ENCODE assay signal across 8 cellular contexts in the genomic region with DNA sequence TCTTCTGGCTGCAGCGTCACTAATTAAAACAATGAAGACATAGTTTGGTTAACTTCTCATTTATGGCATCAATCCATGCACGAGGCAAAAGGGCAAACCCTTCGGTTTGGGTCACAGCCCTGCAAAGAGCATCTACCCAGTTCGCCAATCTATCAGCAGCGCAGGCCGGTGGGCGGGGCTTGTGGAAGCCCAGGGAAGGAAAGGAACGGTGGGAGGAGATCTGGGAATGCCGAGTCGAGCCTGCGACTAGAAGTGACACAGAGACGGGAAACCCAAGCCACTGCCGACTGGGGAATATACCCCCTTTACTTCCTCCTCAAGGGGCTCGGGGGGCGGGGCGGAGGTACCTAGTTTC. TPM values are rescaled to one million over a fixed set of nuclear protein-coding genes. Genes with fewer than 3 reads are reported as not detected.
DNase-seq lines count a peak whose midpoint lies in the region; ATAC-seq and TF ChIP-seq lines count a peak whose summit lies in the region.

No MANE protein-coding gene starts in this region.

- H2AFZ ChIP-seq in OCI-LY1 (ENCODE audit: low read length): no peak overlapping the region
- H2AFZ ChIP-seq in neuronal stem cell (ENCODE audit: low read length): peak overlapping the region; percentile 95

- no peaks in the 10 kb centered on the region for H3K36me3 ChIP-seq in OCI-LY1 (ENCODE audit: insufficient read depth, low read length)
- H3K36me3 ChIP-seq in gastroesophageal sphincter: no peaks in the 10 kb centered on the region
- H3K36me3 ChIP-seq in neuronal stem cell (replicated peaks in 1 of 2; ENCODE audit: control insufficient read depth in 2 of 2, insufficient read depth in 2 of 2, low read length in 2 of 2): no peaks in the 10 kb centered on the region
- no peaks in the 10 kb centered on the region for H3K36me3 ChIP-seq in testis (ENCODE audit: low read depth, missing control alignments)

- H3K9me3 ChIP-seq in OCI-LY1 (ENCODE audit: low read length): no peaks in the 10 kb centered on the region
- H3K9me3 ChIP-seq in gastroesophageal sphincter: no peaks in the 10 kb centered on the region
- no peaks in the 10 kb centered on the region for H3K9me3 ChIP-seq in neuronal stem cell (replicated peaks in 1 of 2; ENCODE audit: control insufficient read depth in 2 of 2, insufficient read depth in 1 of 2, low read depth in 1 of 2, low read length in 2 of 2)
- no peaks in the 10 kb centered on the region for H3K9me3 ChIP-seq in testis

- H3K27ac ChIP-seq in OCI-LY1 (ENCODE audit: low read depth, low read length, poor library complexity, severe bottlenecking) (no peak overlapping the region), gastroesophageal sphincter (peak overlapping the region; percentile 77 to 97 (median 90)), neuronal stem cell (replicated peaks; ENCODE audit: low read length) (no peak overlapping the region), testis (peak overlapping the region; percentile 93 to 96)

- no peaks in the 10 kb centered on the region for H3K79me1 ChIP-seq in neuronal stem cell (ENCODE audit: low read depth, low read length)

- no peaks in the 10 kb centered on the region for H4K20me1 ChIP-seq in OCI-LY1 (ENCODE audit: insufficient read depth, low read length)

- no peak overlapping the region for H2BK120ac ChIP-seq in neuronal stem cell (ENCODE audit: low read depth, low read length)

- H3K18ac ChIP-seq in neuronal stem cell (ENCODE audit: low read length): no peak overlapping the region

- no peak overlapping the region for H2BK12ac ChIP-seq in neuronal stem cell (ENCODE audit: low read length)

- WGBS in gastroesophageal sphincter (ENCODE audit: low coverage in 1 of 2), 2 donors: 0 to 1% methylated on average over 3 to 12 of the region's 16 CpGs
- no CpG with 5 or more reads among the region's 16 CpGs for WGBS in neuronal stem cell (ENCODE audit: extremely low coverage in 2 of 2, insufficient read length in 2 of 2, insufficient replicate concordance in 1 of 2), 2 donors
- 0% methylated on average over 12 to 16 of the region's 16 CpGs for WGBS in testis, 2 donors

- H3K4me3 ChIP-seq in OCI-LY1 (ENCODE audit: low read depth, low read length, poor library complexity, severe bottlenecking) (peak overlapping the region; percentile 69), gastroesophageal sphincter (peak overlapping the region; percentile 64 to 90), neuronal stem cell (ENCODE audit: low read length in 2 of 2) (peak overlapping the region; percentile 79 to 91), testis (peak overlapping the region; percentile 77 to 78)

- no peaks in the 10 kb centered on the region for H3K27me3 ChIP-seq in OCI-LY1 (ENCODE audit: insufficient read depth, low read length)
- no peaks in the 10 kb centered on the region for H3K27me3 ChIP-seq in gastroesophageal sphincter
- H3K27me3 ChIP-seq in neuronal stem cell (ENCODE audit: control insufficient read depth in 3 of 3, insufficient read depth in 3 of 3, low read depth in 1 of 3, low read length in 3 of 3): no peaks in the 10 kb centered on the region
- no peaks in the 10 kb centered on the region for H3K27me3 ChIP-seq in testis

- DNase-seq in DMS 273 treated with DMSO at 0.1 percent for 48 hours (lab: John Stamatoyannopoulos, UW) (peak; percentile 63), HUDEP-2 (lab: John Stamatoyannopoulos, UW; ENCODE audit: unreplicated experiment in 76 of 76) (peak in 72 of 76 experiments; percentile 6 to 76 (median 57)), neuronal stem cell (ENCODE audit: low spot score) (peak; percentile 71), testis (peak; percentile 95)
- peak; percentile 61 for DNase-seq in activated naive CD4-positive, alpha-beta T cell treated with Interleukin-2 at 50 U/mL for 16 hours

- TF ChIP-seq CTCF in OCI-LY1 (IDR thresholded peaks at IDR 0.05; ENCODE audit: low read length): no peak
- TF ChIP-seq CTCF in gastroesophageal sphincter (IDR thresholded peaks at IDR 0.05): no peak
- no peak for TF ChIP-seq CTCF in testis (IDR thresholded peaks at IDR 0.05)

- H3K79me2 ChIP-seq in OCI-LY1 (ENCODE audit: insufficient read depth, low read length): no peaks in the 10 kb centered on the region

- no peak overlapping the region for H3K4ac ChIP-seq in neuronal stem cell (ENCODE audit: low read length)

- no peak overlapping the region for H2BK5ac ChIP-seq in neuronal stem cell (ENCODE audit: low read length)

- no peak overlapping the region for H4K8ac ChIP-seq in neuronal stem cell (ENCODE audit: low read depth, low read length)

- TF ChIP-seq EP300 in gastroesophageal sphincter (IDR thresholded peaks at IDR 0.05): no peak

- H3K4me2 ChIP-seq in OCI-LY1 (ENCODE audit: low read length) (peak overlapping the region; percentile 84), neuronal stem cell (ENCODE audit: insufficient read depth, low read length, poor library complexity, severe bottlenecking) (peak overlapping the region; percentile 81)

- no peak overlapping the region for H2BK15ac ChIP-seq in neuronal stem cell (ENCODE audit: low read length)

- no peaks in the 10 kb centered on the region for H3K9me2 ChIP-seq in OCI-LY1 (ENCODE audit: low read depth, low read length)

- TF ChIP-seq POLR2A in gastroesophageal sphincter (IDR thresholded peaks at IDR 0.05): no peak
- TF ChIP-seq POLR2A in testis (IDR thresholded peaks at IDR 0.05): no peak

- peaks cover 33% of the 10 kb centered on the region for H3K4me1 ChIP-seq in OCI-LY1 (ENCODE audit: insufficient read depth, low read length, severe bottlenecking)
- peaks cover 0 to 11% (median 5%) of the 10 kb centered on the region in 3 donors for H3K4me1 ChIP-seq in gastroesophageal sphincter
- H3K4me1 ChIP-seq in neuronal stem cell (ENCODE audit: control insufficient read depth in 2 of 2, insufficient read depth in 1 of 2, low read depth in 1 of 2, low read length in 2 of 2): peaks cover 2 to 3% of the 10 kb centered on the region in 2 donors
- H3K4me1 ChIP-seq in testis: peaks cover 6% of the 10 kb centered on the region

- intact Hi-C loops in testis (cut with DNase I; ENCODE audit: low total_unique reads): no loop called here

- ATAC-seq in GM21515 (IDR thresholded peaks at IDR 0.05; ENCODE audit: unreplicated experiment) (peak; percentile 33), gastroesophageal sphincter (peak; percentile 82)

- no peak overlapping the region for H2AK5ac ChIP-seq in neuronal stem cell (ENCODE audit: low read depth, low read length)

- no peaks in the 10 kb centered on the region for H3F3A ChIP-seq in OCI-LY1 (ENCODE audit: insufficient read depth, low read length)

- H3K9ac ChIP-seq in OCI-LY1 (ENCODE audit: low read length) (peak overlapping the region; percentile 61), neuronal stem cell (ENCODE audit: low read depth, low read length, poor library complexity) (peak overlapping the region; percentile 83)

- H4K91ac ChIP-seq in neuronal stem cell (ENCODE audit: low read depth, low read length, poor library complexity): no peak overlapping the region

- H3K14ac ChIP-seq in neuronal stem cell (ENCODE audit: low read length): no peak overlapping the region

- no peak overlapping the region for H3K23ac ChIP-seq in neuronal stem cell (ENCODE audit: low read depth, low read length, poor library complexity)

RNA-seq across cellular contexts. Expression of a gene that starts 0.5 kb away (rescaled TPM):
- 1 to 10 TPM; 2.4 to 6.7 (median 5.9) TPM for total RNA-seq in gastroesophageal sphincter
- polyA plus RNA-seq in neuronal stem cell (2013, experiment 1 of 2): 3.3 TPM
- polyA plus RNA-seq in neuronal stem cell (2013, experiment 2 of 2): 3.4 TPM
- 10 to 100 TPM; 20.5 to 27.9 TPM for total RNA-seq in testis
- 7.9 TPM for polyA plus RNA-seq in testis (ENCODE audit: insufficient read depth, low read depth, low replicate concordance)

Comparison
In these comparisons a context has a peak if more than half of its experiments do, and no peak if none do; other contexts are left out.
1. H3K27ac ChIP-seq: peak in gastroesophageal sphincter (4 of 4) and testis (2 of 2); none in OCI-LY1 (single experiment) and neuronal stem cell (single experiment).
2. Peak in every context shown above with its lines, with median percentiles within 50 percentile points of each other: DNase-seq and H3K4me3 ChIP-seq.